1 cellular context compared by ENCODE assay signal in the genomic region with DNA sequence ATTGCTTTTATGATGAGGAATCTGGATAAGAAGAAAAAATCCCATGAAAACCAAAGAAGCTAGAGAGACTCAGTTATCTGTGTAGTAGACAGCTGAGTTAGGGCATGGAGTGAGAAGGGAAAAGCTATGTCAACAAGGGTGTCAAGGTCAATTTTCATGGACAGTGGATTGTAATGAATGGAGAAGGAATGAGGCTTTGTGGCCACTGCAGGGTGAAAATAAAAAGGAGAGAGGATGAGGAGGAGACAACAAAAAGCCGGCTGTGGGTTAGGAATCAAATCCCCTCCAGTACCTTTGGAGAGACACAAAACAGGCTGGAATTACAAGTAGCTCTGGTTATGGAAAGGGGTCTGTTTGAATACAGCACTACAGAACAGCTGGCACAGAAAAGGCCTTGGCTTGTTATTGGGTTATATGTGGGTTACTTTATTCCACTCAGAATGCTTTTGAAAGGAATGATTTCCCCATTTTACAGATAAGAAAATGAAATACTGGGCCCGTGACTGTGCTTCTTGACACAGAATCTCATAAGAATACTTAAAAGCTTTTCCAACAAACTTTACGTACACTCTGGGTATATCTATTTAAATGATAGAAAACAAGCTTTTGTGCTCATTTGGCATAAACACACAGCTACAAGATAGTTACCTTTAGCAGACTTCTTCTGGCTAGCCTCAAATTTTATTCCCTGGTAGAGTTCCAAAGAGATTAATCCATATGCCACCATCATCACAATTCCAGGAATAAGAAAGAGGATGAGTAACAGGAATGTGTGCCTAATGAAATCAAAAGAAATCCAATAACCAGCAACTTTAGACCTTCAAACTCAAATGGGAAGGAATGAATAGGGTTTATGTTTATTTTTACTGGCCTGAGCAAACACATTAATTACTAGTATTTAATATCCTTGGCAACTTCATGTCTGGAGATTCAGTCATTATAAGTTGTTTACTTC.
TF ChIP-seq lines count a peak whose summit lies in the region.

No MANE protein-coding gene starts in this region.

TF ChIP-seq in HEK293T, 16 proteins besides CTCF, POLR2A, EP300 and RAD21:
- TF ChIP-seq ARNT (IDR thresholded peaks at IDR 0.05) (no peak), TARDBP (IDR thresholded peaks at IDR 0.05) (no peak), FOXA1 (IDR thresholded peaks at IDR 0.05) (no peak), L3MBTL2 (conservative IDR thresholded peaks at IDR 0.05) (no peak), LEF1 (IDR thresholded peaks at IDR 0.05; ENCODE audit: borderline replicate concordance) (no peak), HDGF (IDR thresholded peaks at IDR 0.05; ENCODE audit: borderline replicate concordance) (no peak), SUZ12 (IDR thresholded peaks at IDR 0.05) (no peak), ZNF384 (IDR thresholded peaks at IDR 0.05) (no peak), PKNOX1 (IDR thresholded peaks at IDR 0.05) (no peak), ELF4 (IDR thresholded peaks at IDR 0.05) (no peak), BHLHE40 (IDR thresholded peaks at IDR 0.05; ENCODE audit: borderline replicate concordance) (no peak), FOXM1 (IDR thresholded peaks at IDR 0.05; ENCODE audit: borderline replicate concordance) (no peak), FOXK2 (IDR thresholded peaks at IDR 0.05) (no peak), NFRKB (IDR thresholded peaks at IDR 0.05) (no peak), CTBP1 (IDR thresholded peaks at IDR 0.05; ENCODE audit: borderline replicate concordance) (no peak), SP1 (IDR thresholded peaks at IDR 0.05) (no peak)
